In genomic region chr19:35268546-35269424, GRCh38 we compare ENCODE assay signal across 8 cellular contexts. TPM values are rescaled to one million over a fixed set of nuclear protein-coding genes. Genes with fewer than 3 reads are reported as not detected.
DNase-seq lines count a peak whose midpoint lies in the region; ATAC-seq and TF ChIP-seq lines count a peak whose summit lies in the region.

USF2 (plus strand) TSS chr19:35268962; CDS start chr19:35269102, 140 bp downstream.

- H3K4me3 Mint-ChIP-seq in CD8-positive, alpha-beta T cell = peak within 1 kb of the TSS; percentile 93
- peak within 1 kb of the TSS; percentile 94 to 99 (median 98) for H3K4me3 Mint-ChIP-seq in nephron

- H3K27ac ChIP-seq in CD8-positive, alpha-beta T cell (ENCODE audit: low read depth, low read length) = peak within 1 kb of the TSS; percentile 82
- H3K27ac ChIP-seq in tibial artery = peak within 1 kb of the TSS; percentile 93 to 98

- POLR2A ChIA-PET in CD8-positive, alpha-beta T cell (lab: Charles Lee) = interaction anchor here (0.6 to 2.9 kb wide), 11 partner anchors 11 to 341 kb away, joined by 3 to 14 read pairs (median 3); partner anchors contain the start of genes FFAR2 and FXYD5

- H3K9me3 Mint-ChIP-seq in CD8-positive, alpha-beta T cell = no peaks in the 10 kb centered on the region
- no peaks in the 10 kb centered on the region for H3K9me3 Mint-ChIP-seq in nephron

- peak within 1 kb of the TSS; percentile 78 for H3K4me3 ChIP-seq in CD8-positive, alpha-beta T cell (ENCODE audit: low read depth, low read length)
- peak within 1 kb of the TSS; percentile 71 for H3K4me3 ChIP-seq in fibroblast of villous mesenchyme (ENCODE audit: low read depth, low read length)
- peak within 1 kb of the TSS; percentile 74 to 89 for H3K4me3 ChIP-seq in tibial artery

- ATAC-seq in CD8-positive, alpha-beta T cell = peak; percentile 20
- peak; percentile 16 for ATAC-seq in GM21367 (IDR thresholded peaks at IDR 0.05; ENCODE audit: unreplicated experiment)

- TF ChIP-seq CTCF in CD8-positive, alpha-beta T cell (IDR thresholded peaks at IDR 0.05) = no peak
- TF ChIP-seq CTCF in fibroblast of villous mesenchyme (IDR thresholded peaks at IDR 0.05; ENCODE audit: insufficient read depth, low read depth, low read length) (no peak), nephron (IDR thresholded peaks at IDR 0.05; ENCODE audit: unreplicated experiment in 3 of 3) (no peak), tibial artery (IDR thresholded peaks at IDR 0.05) (no peak)

- intact Hi-C loops in CD8-positive, alpha-beta T cell (cut with DNase I, micrococcal nuclease) = loop anchor here (1.0 to 5.0 kb wide), 7 partner anchors 20 to 200 kb away; partner anchors contain the start of gene FXYD7 (in 1 of the 2)
- intact Hi-C loops in tibial artery (cut with DNase I; ENCODE audit: low total_unique reads) = loop anchor here (5.0 kb wide), 1 partner anchor 131 kb away; the partner anchor contains the start of genes FXYD1 and LGI4

- peaks cover 24% of the 10 kb centered on the region for H3K36me3 ChIP-seq in CD8-positive, alpha-beta T cell (ENCODE audit: insufficient read depth, low read length)
- peaks cover 20 to 40% (median 36%) of the 10 kb centered on the region in 3 donors for H3K36me3 ChIP-seq in tibial artery

- no peaks in the 10 kb centered on the region for H3K9me3 ChIP-seq in CD8-positive, alpha-beta T cell (ENCODE audit: low read length)
- H3K9me3 ChIP-seq in tibial artery = no peaks in the 10 kb centered on the region

- H3K27ac Mint-ChIP-seq in CD8-positive, alpha-beta T cell = peak within 1 kb of the TSS; percentile 95
- H3K27ac Mint-ChIP-seq in nephron = peak within 1 kb of the TSS; percentile 97 to 99 (median 99)

- no peaks in the 10 kb centered on the region for H3K27me3 Mint-ChIP-seq in CD8-positive, alpha-beta T cell (ENCODE audit: low read depth)
- no peaks in the 10 kb centered on the region for H3K27me3 Mint-ChIP-seq in nephron (ENCODE audit: low read depth)

- peaks cover 52% of the 10 kb centered on the region for H3K36me3 Mint-ChIP-seq in CD8-positive, alpha-beta T cell
- peaks cover 38% of the 10 kb centered on the region for H3K36me3 Mint-ChIP-seq in nephron (ENCODE audit: low read depth)

- no peaks in the 10 kb centered on the region for H3K27me3 ChIP-seq in CD8-positive, alpha-beta T cell (ENCODE audit: insufficient read depth, low read length)
- no peaks in the 10 kb centered on the region for H3K27me3 ChIP-seq in tibial artery

- CTCF ChIA-PET in CD8-positive, alpha-beta T cell (lab: Charles Lee) = interaction anchor here (0.8 to 1.9 kb wide), 7 partner anchors 13 to 226 kb away, joined by 3 to 6 read pairs (median 3); no protein-coding TSS in a partner anchor

- peak in 6 of 7 experiments; percentile 47 to 78 (median 63) for DNase-seq in CD8-positive, alpha-beta T cell
- DNase-seq in HuH-7.5 (ENCODE audit: low spot score) = peak; percentile 86
- peak; percentile 71 for DNase-seq in RPMI8226
- peak in 3 of 4 experiments; percentile 22 to 50 (median 31) for DNase-seq in activated naive CD4-positive, alpha-beta T cell (lab: John Stamatoyannopoulos, UW)
- peak; percentile 78 for DNase-seq in fibroblast of villous mesenchyme (ENCODE audit: low read depth)
- DNase-seq in tibial artery = peak; percentile 69 to 84

- H3K4me1 Mint-ChIP-seq in CD8-positive, alpha-beta T cell (ENCODE audit: low read depth) = peaks cover 46% of the 10 kb centered on the region
- H3K4me1 Mint-ChIP-seq in nephron = peaks cover 6% of the 10 kb centered on the region

- H3K4me1 ChIP-seq in CD8-positive, alpha-beta T cell (ENCODE audit: insufficient read depth, low read length) = peaks cover 25% of the 10 kb centered on the region
- peaks cover 0 to 40% (median 20%) of the 10 kb centered on the region in 4 donors for H3K4me1 ChIP-seq in tibial artery

RNA-seq across cellular contexts. Expression of gene USF2, which starts in this region (rescaled TPM):
- 100 to 1,000 TPM; 252 to 268 TPM for total RNA-seq in CD8-positive, alpha-beta T cell
- total RNA-seq in fibroblast of villous mesenchyme = 50.1 and 58.3 TPM in 2 replicates

Comparison
In these comparisons a context has a peak if more than half of its experiments do, and no peak if none do; other contexts are left out.
1. Peak in every context shown above with its lines: DNase-seq, ATAC-seq, H3K4me3 ChIP-seq and H3K27ac ChIP-seq.
2. DNase-seq: peak in every context shown above with its lines; median percentile 86 in HuH-7.5; 78 in fibroblast of villous mesenchyme; 76 in tibial artery; 71 in RPMI8226; 63 in CD8-positive, alpha-beta T cell; 31 in activated naive CD4-positive, alpha-beta T cell.